22 cellular contexts compared by ENCODE assay signal in the genomic region with DNA sequence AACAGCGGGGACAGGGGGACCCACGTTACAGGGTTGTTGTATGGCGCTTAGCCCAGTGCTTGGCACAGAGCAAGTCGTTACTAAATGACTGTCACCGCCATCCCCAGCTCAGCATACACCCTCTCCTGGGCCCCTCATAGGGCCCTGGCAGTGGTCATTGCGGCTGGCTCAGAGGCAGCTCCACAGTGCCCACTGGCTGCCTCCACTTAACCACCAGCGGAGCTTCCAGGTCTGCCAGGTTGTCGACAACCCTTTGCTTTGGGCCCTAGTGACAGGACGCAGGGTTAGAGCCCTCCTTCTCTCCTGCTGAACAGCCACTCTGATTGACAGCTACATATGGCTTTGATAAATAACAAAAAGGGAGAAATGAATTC. TPM values are rescaled to one million over a fixed set of nuclear protein-coding genes. Genes with fewer than 3 reads are reported as not detected.
DNase-seq lines count a peak whose midpoint lies in the region; ATAC-seq lines count a peak whose summit lies in the region.
"Had no signal": no experiment of that assay in that cellular context is flagged by ENCODE, and none has a peak within 500 bp of the region (broad histone marks: within the 10 kb centered on the region; RNA-seq: fewer than 3 reads in every experiment).

No MANE protein-coding gene starts in this region.

- H3K27me3 Mint-ChIP-seq in activated T-helper 2 cell treated with anti-CD3 and anti-CD28 coated beads, Interferon-gamma antibody, Interleukin-2, Interleukin-4, amounts not matched to agents 10 μg/mL and 5 μg/mL and 100 μg/mL, durations not matched to agents 14 hours and 24 hours and 36 hours (ENCODE audit: low read depth): no peaks in the 10 kb centered on the region
- H3K27me3 Mint-ChIP-seq: stimulated activated memory B cell treated with anti-CD40 and anti-IgM and Interleukin-4, amounts not matched to agents 10 μg/mL and 1 μg/mL and 100 μg/mL, for 72 hours had no signal

- H3K36me3 ChIP-seq in BLaER1 treated with 17β-estradiol and CSF1 and Interleukin-3, amounts not matched to agents 10 nM and 100 nM: peaks cover 33 to 66% (median 58%) of the 10 kb centered on the region in 11 experiments
- no peaks in the 10 kb centered on the region for H3K36me3 ChIP-seq in H7 (replicated peaks; ENCODE audit: control insufficient read depth, insufficient read depth, low read length)
- H3K36me3 ChIP-seq in muscle layer of duodenum (ENCODE audit: control insufficient read depth in 1 of 2, insufficient read depth in 2 of 2, low read length in 2 of 2): no peaks in the 10 kb centered on the region
- no peaks in the 10 kb centered on the region; the same call in 1 of the 2 replicates for H3K36me3 ChIP-seq in HAP-1 (replicated peaks)
- H3K36me3 ChIP-seq: right atrium auricular region, thyroid gland had no signal

- H4K20me1 ChIP-seq in BLaER1 treated with 17β-estradiol and CSF1 and Interleukin-3, amounts not matched to agents 10 nM and 100 nM: peaks cover 60 to 87% (median 73%) of the 10 kb centered on the region in 11 experiments

- peak overlapping the region; percentile 4 for H3K4me3 Mint-ChIP-seq in activated T-helper 2 cell treated with anti-CD3 and anti-CD28 coated beads, Interferon-gamma antibody, Interleukin-2, Interleukin-4, amounts not matched to agents 10 μg/mL and 5 μg/mL and 100 μg/mL, durations not matched to agents 14 hours and 24 hours and 36 hours (ENCODE audit: low read depth)
- H3K4me3 Mint-ChIP-seq: activated CD8-positive, alpha-beta T cell treated with anti-CD3 and anti-CD28 coated beads, Interleukin-2, amount 10 ng/mL, durations not matched to agents 7 days and 5 days; GM23338; stimulated activated memory B cell treated with anti-CD40 and anti-IgM and Interleukin-4, amounts not matched to agents 10 μg/mL and 1 μg/mL and 100 μg/mL, for 72 hours had no signal

- no peak overlapping the region for H3K27ac Mint-ChIP-seq in activated T-helper 2 cell treated with anti-CD3 and anti-CD28 coated beads, Interferon-gamma antibody, Interleukin-2, Interleukin-4, amounts not matched to agents 10 μg/mL and 5 μg/mL and 100 μg/mL, durations not matched to agents 14 hours and 24 hours and 36 hours
- no peak overlapping the region for H3K27ac Mint-ChIP-seq in activated naive CD4-positive, alpha-beta T cell treated with anti-CD3 and anti-CD28 coated beads, Interleukin-2, amount 50 U/mL, for 72 hours
- H3K27ac Mint-ChIP-seq: GM23338 had no signal

- H3K4me1 Mint-ChIP-seq in activated T-helper 2 cell treated with anti-CD3 and anti-CD28 coated beads, Interferon-gamma antibody, Interleukin-2, Interleukin-4, amounts not matched to agents 10 μg/mL and 5 μg/mL and 100 μg/mL, durations not matched to agents 14 hours and 24 hours and 36 hours (ENCODE audit: low read depth): peaks cover 58% of the 10 kb centered on the region

- ATAC-seq in HG03439 (IDR thresholded peaks at IDR 0.05; ENCODE audit: unreplicated experiment): no peak
- ATAC-seq in activated naive CD4-positive, alpha-beta T cell treated with anti-CD3 and anti-CD28 coated beads, Interleukin-2, amount 50 U/mL, for 72 hours: no peak
- ATAC-seq: activated CD8-positive, alpha-beta T cell treated with anti-CD3 and anti-CD28 coated beads, Interleukin-2, amount 10 ng/mL, durations not matched to agents 7 days and 5 days; GM23338; stimulated activated memory B cell treated with anti-CD40 and anti-IgM and Interleukin-4, amounts not matched to agents 10 μg/mL and 1 μg/mL and 100 μg/mL, for 72 hours had no signal

- intact Hi-C loops in activated T-helper 2 cell treated with anti-CD3 and anti-CD28 coated beads, Interferon-gamma antibody, Interleukin-2, Interleukin-4, amounts not matched to agents 10 μg/mL and 5 μg/mL and 100 μg/mL, durations not matched to agents 14 hours and 24 hours and 36 hours (cut with micrococcal nuclease): loop anchor here (5.0 to 10.0 kb wide), 2 partner anchors 182 to 200 kb away; partner anchors contain the start of gene DDI2

- H3K9me3 Mint-ChIP-seq in activated T-helper 2 cell treated with anti-CD3 and anti-CD28 coated beads, Interferon-gamma antibody, Interleukin-2, Interleukin-4, amounts not matched to agents 10 μg/mL and 5 μg/mL and 100 μg/mL, durations not matched to agents 14 hours and 24 hours and 36 hours: no peaks in the 10 kb centered on the region
- H3K9me3 Mint-ChIP-seq in activated naive CD4-positive, alpha-beta T cell treated with anti-CD3 and anti-CD28 coated beads, Interleukin-2, amount 50 U/mL, for 72 hours: no peaks in the 10 kb centered on the region
- H3K9me3 Mint-ChIP-seq: GM23338; stimulated activated memory B cell treated with anti-CD40 and anti-IgM and Interleukin-4, amounts not matched to agents 10 μg/mL and 1 μg/mL and 100 μg/mL, for 72 hours had no signal

- in situ Hi-C loops in HAP-1 (cut with MboI; ENCODE audit: low sequenced_read_pairs): no loop called here

- H3K4me3 ChIP-seq in BLaER1 treated with 17β-estradiol and CSF1 and Interleukin-3, amounts not matched to agents 10 nM and 100 nM: peak overlapping the region in 4 of 10 experiments; percentile 87 to 98 (median 92); a peak in 4 of 20 replicates
- H3K4me3 ChIP-seq in H7 (ENCODE audit: insufficient read depth, low read depth, low read length) (no peak overlapping the region), muscle layer of duodenum (ENCODE audit: low read depth in 1 of 2, low read length in 2 of 2) (no peak overlapping the region), HAP-1 (no peak overlapping the region)
- H3K4me3 ChIP-seq: GM23338, right atrium auricular region, thyroid gland had no signal

- no peaks in the 10 kb centered on the region for H3K27me3 ChIP-seq in BLaER1 treated with 17β-estradiol and CSF1 and Interleukin-3, amounts not matched to agents 10 nM and 100 nM
- H3K27me3 ChIP-seq in H7 (ENCODE audit: control insufficient read depth, insufficient read depth, low read length): peaks cover 17% of the 10 kb centered on the region
- H3K27me3 ChIP-seq in muscle layer of duodenum (ENCODE audit: low read depth, low read length): no peaks in the 10 kb centered on the region
- no peaks in the 10 kb centered on the region for H3K27me3 ChIP-seq in HAP-1 (ENCODE audit: low read depth)
- H3K27me3 ChIP-seq: dorsolateral prefrontal cortex, right atrium auricular region, thyroid gland had no signal

- H3K9me3 ChIP-seq in BLaER1 treated with 17β-estradiol and CSF1 and Interleukin-3, amounts not matched to agents 10 nM and 100 nM (replicated peaks in 1 of 11): no peaks in the 10 kb centered on the region
- H3K9me3 ChIP-seq in muscle layer of duodenum (ENCODE audit: control insufficient read depth in 1 of 2, low read length in 2 of 2): no peaks in the 10 kb centered on the region
- H3K9me3 ChIP-seq in HAP-1: no peaks in the 10 kb centered on the region
- H3K9me3 ChIP-seq: right atrium auricular region, thyroid gland had no signal

- peaks cover 63 to 76% (median 73%) of the 10 kb centered on the region in 10 experiments for H3K4me1 ChIP-seq in BLaER1 treated with 17β-estradiol and CSF1 and Interleukin-3, amounts not matched to agents 10 nM and 100 nM
- H3K4me1 ChIP-seq in muscle layer of duodenum (ENCODE audit: control insufficient read depth in 1 of 2, insufficient read depth in 2 of 2, low read length in 2 of 2) (peaks cover 18 to 40% of the 10 kb centered on the region in 2 donors), HAP-1 (no peaks in the 10 kb centered on the region; the same call in 1 of the 2 replicates)

- H3K36me3 Mint-ChIP-seq in activated T-helper 2 cell treated with anti-CD3 and anti-CD28 coated beads, Interferon-gamma antibody, Interleukin-2, Interleukin-4, amounts not matched to agents 10 μg/mL and 5 μg/mL and 100 μg/mL, durations not matched to agents 14 hours and 24 hours and 36 hours (ENCODE audit: low read depth): peaks cover 66% of the 10 kb centered on the region
- peaks cover 4 to 22% of the 10 kb centered on the region in 2 donors for H3K36me3 Mint-ChIP-seq in activated naive CD4-positive, alpha-beta T cell treated with anti-CD3 and anti-CD28 coated beads, Interleukin-2, amount 50 U/mL, for 72 hours

- peak; percentile 54 for DNase-seq in H7
- no peak for DNase-seq in activated T-helper 2 cell treated with anti-CD3 and anti-CD28 coated beads, Interferon-gamma antibody, Interleukin-2, Interleukin-4, amounts not matched to agents 10 μg/mL and 5 μg/mL and 100 μg/mL, durations not matched to agents 14 hours and 24 hours and 36 hours (ENCODE audit: low spot score)
- no peak for DNase-seq in HAP-1 (ENCODE audit: low spot score in 2 of 2)
- no peak for DNase-seq in activated naive CD4-positive, alpha-beta T cell treated with anti-CD3 and anti-CD28 coated beads, Interleukin-2, amount 50 U/mL, for 72 hours (ENCODE audit: low spot score in 2 of 2)
- no peak for DNase-seq in activated naive CD4-positive, alpha-beta T cell treated with Interleukin-2 at 50 U/mL for 16 hours
- DNase-seq: activated CD8-positive, alpha-beta T cell treated with anti-CD3 and anti-CD28 coated beads, Interleukin-2, amount 10 ng/mL, durations not matched to agents 7 days and 5 days; dorsolateral prefrontal cortex; erythroblast; foreskin melanocyte; NCI-H1417 treated with DMSO at 0.1 percent for 48 hours; NCI-H526; thyroid gland had no signal

- peak overlapping the region; percentile 8 to 99 (median 99) for H3K4me2 ChIP-seq in BLaER1 treated with 17β-estradiol and CSF1 and Interleukin-3, amounts not matched to agents 10 nM and 100 nM
- H3K4me2 ChIP-seq: GM23338 had no signal

- H3K27ac ChIP-seq in BLaER1 treated with 17β-estradiol and CSF1 and Interleukin-3, amounts not matched to agents 10 nM and 100 nM: peak overlapping the region; percentile 62 to 99 (median 93); a peak in 21 of 22 replicates
- H3K27ac ChIP-seq in muscle layer of duodenum (ENCODE audit: low read length): peak overlapping the region; percentile 36
- H3K27ac ChIP-seq: right atrium auricular region had no signal

- peak overlapping the region; percentile 8 to 100 (median 96); a peak in 11 of 22 replicates for H3K9ac ChIP-seq in BLaER1 treated with 17β-estradiol and CSF1 and Interleukin-3, amounts not matched to agents 10 nM and 100 nM

RNA-seq across cellular contexts. Expression of gene EFHD2, which starts 4.7 kb away (rescaled TPM):
- total RNA-seq in H7 (2014; rRNA removed; shearing (Covaris generic)): 42.9 and 48.3 TPM in 2 replicates
- total RNA-seq in activated T-helper 2 cell treated with anti-CD3 and anti-CD28 coated beads, Interferon-gamma antibody, Interleukin-2, Interleukin-4, amounts not matched to agents 10 μg/mL and 5 μg/mL and 100 μg/mL, durations not matched to agents 14 hours and 24 hours and 36 hours: 82.4 and 85.2 TPM in 2 replicates
- 10 to 100 TPM; 18.8 to 55.8 TPM for total RNA-seq in activated naive CD4-positive, alpha-beta T cell treated with anti-CD3 and anti-CD28 coated beads, Interleukin-2, amount 50 U/mL, for 72 hours

RNA-seq across cellular contexts. Expression of gene CTRC, which starts 23.8 kb away (rescaled TPM):
- total RNA-seq in H7 (2014; rRNA removed; shearing (Covaris generic)): not detected in 2 replicates
- 0.34 and 0.64 TPM in 2 replicates for total RNA-seq in activated T-helper 2 cell treated with anti-CD3 and anti-CD28 coated beads, Interferon-gamma antibody, Interleukin-2, Interleukin-4, amounts not matched to agents 10 μg/mL and 5 μg/mL and 100 μg/mL, durations not matched to agents 14 hours and 24 hours and 36 hours
- total RNA-seq in activated naive CD4-positive, alpha-beta T cell treated with anti-CD3 and anti-CD28 coated beads, Interleukin-2, amount 50 U/mL, for 72 hours: not detected
- total RNA-seq: activated CD8-positive, alpha-beta T cell treated with anti-CD3 and anti-CD28 coated beads, Interleukin-2, amount 10 ng/mL, durations not matched to agents 7 days and 5 days; right atrium auricular region had no signal

RNA-seq across cellular contexts. Expression of gene CELA2A, which starts 42.1 kb away (rescaled TPM):
- total RNA-seq in H7 (2014; rRNA removed; shearing (Covaris generic)): not detected in 2 replicates
- not detected in 2 replicates for total RNA-seq in activated T-helper 2 cell treated with anti-CD3 and anti-CD28 coated beads, Interferon-gamma antibody, Interleukin-2, Interleukin-4, amounts not matched to agents 10 μg/mL and 5 μg/mL and 100 μg/mL, durations not matched to agents 14 hours and 24 hours and 36 hours
- total RNA-seq in activated naive CD4-positive, alpha-beta T cell treated with anti-CD3 and anti-CD28 coated beads, Interleukin-2, amount 50 U/mL, for 72 hours: not detected
- total RNA-seq: activated CD8-positive, alpha-beta T cell treated with anti-CD3 and anti-CD28 coated beads, Interleukin-2, amount 10 ng/mL, durations not matched to agents 7 days and 5 days; dorsolateral prefrontal cortex; GM23338; left colon; mononuclear cell; omental fat pad; right atrium auricular region; T-helper 2 cell treated with Interferon-gamma antibody and Interleukin-4, amounts not matched to agents 100 ng/mL and 5 ng/mL, for 36 hours; thyroid gland had no signal
